8 cellular contexts compared by ENCODE assay signal in genomic region chr4:37675587-37676290, GRCh38. TPM values are rescaled to one million over a fixed set of nuclear protein-coding genes. Genes with fewer than 3 reads are reported as not detected.
A peak's percentile ranks its signal among the peaks of the same experiment; 100 is the strongest.
DNase-seq lines count a peak whose midpoint lies in the region; ATAC-seq lines count a peak whose summit lies in the region.

No MANE protein-coding gene starts in this region.

- H3K4me1 ChIP-seq in GM23248 (ENCODE audit: insufficient read depth) = peaks cover 7% of the 10 kb centered on the region; the same call in 1 of the 2 replicates

- H3K4me3 Mint-ChIP-seq in naive B cell = peak overlapping the region in 6 of 8 donors; percentile 41 to 62 (median 52)

- no peaks in the 10 kb centered on the region for H3K9me3 Mint-ChIP-seq in naive B cell

- no peak overlapping the region for H3K9ac ChIP-seq in GM23248

- no peaks in the 10 kb centered on the region for H3K36me3 Mint-ChIP-seq in naive B cell

- in situ Hi-C loops in GM23248 (cut with MboI) = no loop called here

- H3K27ac Mint-ChIP-seq in naive B cell = peak overlapping the region in 3 of 6 donors; percentile 11 to 72 (median 18)

- no peak overlapping the region for H3K27ac ChIP-seq in GM23248
- H3K27ac ChIP-seq in caudate nucleus (ENCODE audit: low read depth, low read length) = no peak overlapping the region

- no peak overlapping the region for H2AFZ ChIP-seq in GM23248

- peaks cover 8 to 21% (median 13%) of the 10 kb centered on the region in 3 donors for H3K27me3 Mint-ChIP-seq in naive B cell

- H3K4me2 ChIP-seq in GM23248 (ENCODE audit: unreplicated experiment) = no peak overlapping the region

- H3F3A ChIP-seq in GM23248 (ENCODE audit: insufficient read depth) = no peaks in the 10 kb centered on the region; the same call in 1 of the 2 replicates

- H3K79me2 ChIP-seq in GM23248 (ENCODE audit: insufficient read depth) = peaks cover 89% of the 10 kb centered on the region

- H3K9me2 ChIP-seq in GM23248 (ENCODE audit: insufficient read depth) = no peaks in the 10 kb centered on the region

- peak; percentile 10 for DNase-seq in OCI-M1 (lab: John Stamatoyannopoulos, UW)
- DNase-seq in naive B cell = peak; percentile 66
- no peak for DNase-seq in GM23248
- no peak for DNase-seq in Right ventricle myocardium superior
- DNase-seq in caudate nucleus (lab: John Stamatoyannopoulos, UW) = no peak
- DNase-seq in SIG-M5 (lab: John Stamatoyannopoulos, UW) = no peak

- intact Hi-C loops in Right ventricle myocardium superior (cut with DNase I) = no loop called here

- no peaks in the 10 kb centered on the region for H3K9me3 ChIP-seq in GM23248 (ENCODE audit: low read depth)

- no peaks in the 10 kb centered on the region for H3K36me3 ChIP-seq in GM23248 (ENCODE audit: low read depth)

- peaks cover 26 to 36% (median 27%) of the 10 kb centered on the region in 3 donors for H3K4me1 Mint-ChIP-seq in naive B cell

- WGBS in GM23248 (ENCODE audit: low coverage in 1 of 2, low lambda C conversion rate in 2 of 2, missing lambda C conversion rate in 2 of 2), 2 experiments = 94 to 96% methylated on average over 1 of the region's 1 CpG

- H4K20me1 ChIP-seq in GM23248 (ENCODE audit: insufficient read depth) = no peaks in the 10 kb centered on the region

- peak; percentile 94 for ATAC-seq in GM18873 (IDR thresholded peaks at IDR 0.05; ENCODE audit: low FRiP score, unreplicated experiment)
- ATAC-seq in HG02623 (IDR thresholded peaks at IDR 0.05; ENCODE audit: unreplicated experiment) = peak; percentile 88
- peak; percentile 97 to 98 for ATAC-seq in naive B cell (ENCODE audit: low read depth in 2 of 2)
- ATAC-seq in Right ventricle myocardium superior (ENCODE audit: poor library complexity) = no peak

- no peak overlapping the region for H3K4me3 ChIP-seq in GM23248

- no peaks in the 10 kb centered on the region for H3K27me3 ChIP-seq in GM23248 (replicated peaks; ENCODE audit: insufficient read depth)

RNA-seq across cellular contexts. Expression of gene RELL1, which starts 10.4 kb away (rescaled TPM):
- polyA plus RNA-seq in naive B cell (ENCODE audit: low read depth in 6 of 6) (1 to 10 TPM in 1 of 6 donors, under 1 TPM in 3, not detected in 2; 0.32 to 1.2 (median 0.59) TPM), GM23248 (2016; fragmentation: Nextera tagmentation; extraction: Ambion mirVana) (7.7 TPM in 2 replicates)
- total RNA-seq in GM23248 (2014; rRNA removed; shearing (Covaris generic)) = 39.2 and 42.5 TPM in 2 replicates
- 15.8 TPM for total RNA-seq in Right ventricle myocardium superior

Comparison
In these comparisons a context has a peak if more than half of its experiments do, and no peak if none do; other contexts are left out.
1. DNase-seq: peak in OCI-M1 (single experiment) and naive B cell (single experiment); none in GM23248 (single experiment), Right ventricle myocardium superior (single experiment), caudate nucleus (0 of 61) and SIG-M5 (single experiment).